ENCODE assay signal across 26 cellular contexts in genomic region chr4:173248690-173249089, GRCh38.
"Had no signal": no experiment of that assay in that cellular context is flagged by ENCODE, and none has a peak within 500 bp of the region (broad histone marks: within the 10 kb centered on the region; RNA-seq: fewer than 3 reads in every experiment).

No MANE protein-coding gene starts in this region.

- H3K9me3 ChIP-seq: ascending aorta, breast epithelium, colonic mucosa had no signal

- H3K27ac ChIP-seq: ascending aorta, breast epithelium, cardiac muscle cell, colonic mucosa had no signal

- H3K27me3 ChIP-seq: ascending aorta, breast epithelium, cardiac muscle cell, colonic mucosa had no signal

- DNase-seq: activated CD4-positive, alpha-beta memory T cell treated with anti-CD3 and anti-CD28 coated beads, Interleukin-2, amount 10 ng/mL, durations not matched to agents 7 days and 5 days; activated CD4-positive, alpha-beta T cell treated with anti-CD3 and anti-CD28 coated beads for 1 hour; activated CD4-positive, alpha-beta T cell treated with anti-CD3 and anti-CD28 coated beads for 4 hours; activated CD4-positive, alpha-beta T cell treated with anti-CD3 and anti-CD28 coated beads, Interleukin-2, amount 10 ng/mL, durations not matched to agents 7 days and 5 days; activated CD4-positive, alpha-beta T cell treated with anti-CD3 and anti-CD28 coated beads, Interleukin-2, amount 50 U/mL, for 4 hours; activated CD8-positive, alpha-beta memory T cell treated with anti-CD3 and anti-CD28 coated beads, Interleukin-2, amount 50 U/mL, for 48 hours; activated gamma-delta T cell; activated naive CD4-positive, alpha-beta T cell; activated naive CD4-positive, alpha-beta T cell treated with anti-CD3 and anti-CD28 coated beads, Interleukin-2, amount 10 ng/mL, durations not matched to agents 7 days and 5 days; activated naive CD8-positive, alpha-beta T cell treated with anti-CD3 and anti-CD28 coated beads, Interleukin-2, amount 10 ng/mL, durations not matched to agents 7 days and 5 days; activated T-cell treated with anti-CD3 and anti-CD28 coated beads for 4 hours; activated T-cell treated with anti-CD3 and anti-CD28 coated beads, Interleukin-2, amount 50 U/mL, for 24 hours; activated T-cell treated with anti-CD3 and anti-CD28 coated beads, Interleukin-2, amount 50 U/mL, for 72 hours; central memory CD4-positive, alpha-beta T cell; cerebellar nuclear complex; colonic mucosa; effector CD8-positive, alpha-beta T cell; foreskin fibroblast; head of caudate nucleus; T-helper 2 cell had no signal

- ATAC-seq: activated naive CD4-positive, alpha-beta T cell treated with anti-CD3 and anti-CD28 coated beads, Interleukin-2, amount 50 U/mL, for 72 hours; activated T-cell treated with anti-CD3 and anti-CD28 coated beads, Interleukin-2, amount 50 U/mL, for 72 hours; esophagus mucosa; WTC11 had no signal

- H3K4me3 ChIP-seq: ascending aorta, breast epithelium, cardiac muscle cell, colonic mucosa had no signal

- H3K36me3 ChIP-seq: breast epithelium, cardiac muscle cell, colonic mucosa had no signal

- H3K4me1 ChIP-seq: breast epithelium, colonic mucosa had no signal
